Comparison of ENCODE assay signal across 18 cellular contexts in the genomic region with DNA sequence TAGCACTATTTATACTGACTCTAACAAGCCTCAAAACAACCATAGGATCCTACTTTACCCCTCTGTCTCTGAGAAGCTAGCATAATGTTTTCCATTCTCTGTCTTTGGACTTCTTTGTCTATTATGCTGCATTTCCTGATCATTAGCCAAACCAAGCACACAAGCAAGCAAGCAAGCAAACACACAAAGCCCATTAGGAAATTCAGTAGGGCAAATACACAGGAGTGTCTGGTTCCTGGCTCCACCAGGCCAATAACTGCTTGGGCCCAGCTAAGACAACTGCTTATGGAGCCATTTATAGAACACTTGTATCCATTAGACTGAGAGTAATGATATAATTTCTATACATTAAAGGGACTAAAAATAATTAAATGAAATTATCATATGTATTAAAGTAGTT.
"Had no signal": no experiment of that assay in that cellular context is flagged by ENCODE, and none has a peak within 500 bp of the region (broad histone marks: within the 10 kb centered on the region; RNA-seq: fewer than 3 reads in every experiment).

No MANE protein-coding gene starts in this region.

- DNase-seq: activated CD4-positive, alpha-beta T cell treated with anti-CD3 and anti-CD28 coated beads, Interleukin-2, amount 50 U/mL, for 48 hours; activated CD4-positive, CD25-positive, alpha-beta regulatory T cell treated with anti-CD3 and anti-CD28 coated beads, Interleukin-2, amount 50 U/mL, for 72 hours; activated CD8-positive, alpha-beta memory T cell treated with anti-CD3 and anti-CD28 coated beads, Interleukin-2, amount 10 ng/mL, durations not matched to agents 7 days and 5 days; activated effector memory CD4-positive, alpha-beta T cell treated with Interleukin-2 at 50 U/mL for 16 hours; activated T-cell treated with anti-CD3 and anti-CD28 coated beads, Interleukin-2, amount 50 U/mL, for 24 hours; dermis blood vessel endothelial cell; endodermal cell; erythroblast; lower lobe of right lung; naive thymus-derived CD4-positive, alpha-beta T cell; right lobe of liver; spleen; stimulated activated CD4-positive, alpha-beta T cell treated with anti-CD3 and anti-CD28 coated beads, Interleukin-1b, Interleukin-23, amount 100 ng/mL, for 48 hours; upper lobe of right lung had no signal

- ATAC-seq: activated CD8-positive, alpha-beta memory T cell treated with anti-CD3 and anti-CD28 coated beads, Interleukin-2, amount 10 ng/mL, durations not matched to agents 7 days and 5 days; lower lobe of right lung; naive thymus-derived CD4-positive, alpha-beta T cell; right lobe of liver; stimulated activated memory B cell treated with anti-CD40 and anti-IgM and Interleukin-4, amounts not matched to agents 10 μg/mL and 1 μg/mL and 100 μg/mL, for 72 hours; upper lobe of right lung had no signal

- H3K9me3 Mint-ChIP-seq: activated naive CD4-positive, alpha-beta T cell treated with anti-CD3 and anti-CD28 coated beads, Interleukin-2, amount 50 U/mL, for 24 hours; activated T-cell treated with anti-CD3 and anti-CD28 coated beads, Interleukin-2, amount 50 U/mL, for 24 hours; brain; endodermal cell had no signal

- H3K27me3 Mint-ChIP-seq: activated CD8-positive, alpha-beta memory T cell treated with anti-CD3 and anti-CD28 coated beads, Interleukin-2, amount 10 ng/mL, durations not matched to agents 7 days and 5 days; activated naive CD4-positive, alpha-beta T cell treated with anti-CD3 and anti-CD28 coated beads, Interleukin-2, amount 50 U/mL, for 24 hours; activated T-cell treated with anti-CD3 and anti-CD28 coated beads, Interleukin-2, amount 50 U/mL, for 24 hours; brain; naive thymus-derived CD4-positive, alpha-beta T cell; stimulated activated memory B cell treated with anti-CD40 and anti-IgM and Interleukin-4, amounts not matched to agents 10 μg/mL and 1 μg/mL and 100 μg/mL, for 72 hours had no signal

- H3K27ac Mint-ChIP-seq: activated CD8-positive, alpha-beta memory T cell treated with anti-CD3 and anti-CD28 coated beads, Interleukin-2, amount 10 ng/mL, durations not matched to agents 7 days and 5 days; activated naive CD4-positive, alpha-beta T cell treated with anti-CD3 and anti-CD28 coated beads, Interleukin-2, amount 50 U/mL, for 24 hours; activated T-cell treated with anti-CD3 and anti-CD28 coated beads, Interleukin-2, amount 50 U/mL, for 24 hours; brain; endodermal cell; naive thymus-derived CD4-positive, alpha-beta T cell; stimulated activated memory B cell treated with anti-CD40 and anti-IgM and Interleukin-4, amounts not matched to agents 10 μg/mL and 1 μg/mL and 100 μg/mL, for 72 hours; T-helper 2 cell treated with Interferon-gamma antibody and Interleukin-4, amounts not matched to agents 5 μg/mL and 100 μg/mL, for 36 hours had no signal

- H3K4me3 Mint-ChIP-seq: activated CD8-positive, alpha-beta memory T cell treated with anti-CD3 and anti-CD28 coated beads, Interleukin-2, amount 10 ng/mL, durations not matched to agents 7 days and 5 days; activated naive CD4-positive, alpha-beta T cell treated with anti-CD3 and anti-CD28 coated beads, Interleukin-2, amount 50 U/mL, for 24 hours; activated T-cell treated with anti-CD3 and anti-CD28 coated beads, Interleukin-2, amount 50 U/mL, for 24 hours; brain; endodermal cell; naive thymus-derived CD4-positive, alpha-beta T cell; stimulated activated memory B cell treated with anti-CD40 and anti-IgM and Interleukin-4, amounts not matched to agents 10 μg/mL and 1 μg/mL and 100 μg/mL, for 72 hours; T-helper 2 cell treated with Interferon-gamma antibody and Interleukin-4, amounts not matched to agents 5 μg/mL and 100 μg/mL, for 36 hours had no signal

- H3K36me3 Mint-ChIP-seq: activated CD8-positive, alpha-beta memory T cell treated with anti-CD3 and anti-CD28 coated beads, Interleukin-2, amount 10 ng/mL, durations not matched to agents 7 days and 5 days; activated naive CD4-positive, alpha-beta T cell treated with anti-CD3 and anti-CD28 coated beads, Interleukin-2, amount 50 U/mL, for 24 hours; brain; naive thymus-derived CD4-positive, alpha-beta T cell; stimulated activated memory B cell treated with anti-CD40 and anti-IgM and Interleukin-4, amounts not matched to agents 10 μg/mL and 1 μg/mL and 100 μg/mL, for 72 hours had no signal

- H3K4me1 Mint-ChIP-seq: activated CD8-positive, alpha-beta memory T cell treated with anti-CD3 and anti-CD28 coated beads, Interleukin-2, amount 10 ng/mL, durations not matched to agents 7 days and 5 days; activated naive CD4-positive, alpha-beta T cell treated with anti-CD3 and anti-CD28 coated beads, Interleukin-2, amount 50 U/mL, for 24 hours; brain; naive thymus-derived CD4-positive, alpha-beta T cell; stimulated activated memory B cell treated with anti-CD40 and anti-IgM and Interleukin-4, amounts not matched to agents 10 μg/mL and 1 μg/mL and 100 μg/mL, for 72 hours had no signal
